In the genomic region with DNA sequence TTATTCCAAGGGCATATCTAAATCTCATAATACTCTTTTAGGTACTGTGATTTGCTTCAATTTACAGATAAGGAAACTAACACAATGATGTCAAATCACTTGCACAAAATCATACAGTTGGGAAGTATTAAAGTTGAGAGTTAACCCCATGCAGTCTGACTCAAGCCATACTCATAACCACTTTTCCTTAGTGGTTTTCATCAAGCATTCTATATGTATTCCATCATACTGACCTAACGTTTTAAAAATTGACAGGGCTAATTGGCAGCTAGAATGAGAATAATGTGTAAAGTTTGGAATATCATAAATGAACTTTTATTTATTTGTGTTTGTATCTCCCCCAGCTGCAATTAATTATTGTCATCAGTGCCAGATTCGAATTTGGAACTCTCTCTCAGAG, we compare ENCODE assay signal across 1 cellular context.
TF ChIP-seq lines count a peak whose summit lies in the region.

No MANE protein-coding gene starts in this region.

TF ChIP-seq in SK-N-SH treated with all-trans-retinoic acid at 6 μM for 48 hours, 23 proteins besides CTCF, POLR2A, EP300 and RAD21 (continued from another document):
- TF ChIP-seq, protein P1, sequence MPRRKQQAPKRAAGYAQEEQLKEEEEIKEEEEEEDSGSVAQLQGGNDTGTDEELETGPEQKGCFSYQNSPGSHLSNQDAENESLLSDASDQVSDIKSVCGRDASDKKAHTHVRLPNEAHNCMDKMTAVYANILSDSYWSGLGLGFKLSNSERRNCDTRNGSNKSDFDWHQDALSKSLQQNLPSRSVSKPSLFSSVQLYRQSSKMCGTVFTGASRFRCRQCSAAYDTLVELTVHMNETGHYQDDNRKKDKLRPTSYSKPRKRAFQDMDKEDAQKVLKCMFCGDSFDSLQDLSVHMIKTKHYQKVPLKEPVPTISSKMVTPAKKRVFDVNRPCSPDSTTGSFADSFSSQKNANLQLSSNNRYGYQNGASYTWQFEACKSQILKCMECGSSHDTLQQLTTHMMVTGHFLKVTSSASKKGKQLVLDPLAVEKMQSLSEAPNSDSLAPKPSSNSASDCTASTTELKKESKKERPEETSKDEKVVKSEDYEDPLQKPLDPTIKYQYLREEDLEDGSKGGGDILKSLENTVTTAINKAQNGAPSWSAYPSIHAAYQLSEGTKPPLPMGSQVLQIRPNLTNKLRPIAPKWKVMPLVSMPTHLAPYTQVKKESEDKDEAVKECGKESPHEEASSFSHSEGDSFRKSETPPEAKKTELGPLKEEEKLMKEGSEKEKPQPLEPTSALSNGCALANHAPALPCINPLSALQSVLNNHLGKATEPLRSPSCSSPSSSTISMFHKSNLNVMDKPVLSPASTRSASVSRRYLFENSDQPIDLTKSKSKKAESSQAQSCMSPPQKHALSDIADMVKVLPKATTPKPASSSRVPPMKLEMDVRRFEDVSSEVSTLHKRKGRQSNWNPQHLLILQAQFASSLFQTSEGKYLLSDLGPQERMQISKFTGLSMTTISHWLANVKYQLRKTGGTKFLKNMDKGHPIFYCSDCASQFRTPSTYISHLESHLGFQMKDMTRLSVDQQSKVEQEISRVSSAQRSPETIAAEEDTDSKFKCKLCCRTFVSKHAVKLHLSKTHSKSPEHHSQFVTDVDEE (CRISPR knock-in tag; IDR thresholded peaks at IDR 0.05), result no peak
- no peak for TF ChIP-seq ZNF70 (CRISPR knock-in tag; IDR thresholded peaks at IDR 0.05)
- TF ChIP-seq PPARA (CRISPR knock-in tag; IDR thresholded peaks at IDR 0.05; ENCODE audit: borderline replicate concordance), result no peak
- TF ChIP-seq, protein P2, sequence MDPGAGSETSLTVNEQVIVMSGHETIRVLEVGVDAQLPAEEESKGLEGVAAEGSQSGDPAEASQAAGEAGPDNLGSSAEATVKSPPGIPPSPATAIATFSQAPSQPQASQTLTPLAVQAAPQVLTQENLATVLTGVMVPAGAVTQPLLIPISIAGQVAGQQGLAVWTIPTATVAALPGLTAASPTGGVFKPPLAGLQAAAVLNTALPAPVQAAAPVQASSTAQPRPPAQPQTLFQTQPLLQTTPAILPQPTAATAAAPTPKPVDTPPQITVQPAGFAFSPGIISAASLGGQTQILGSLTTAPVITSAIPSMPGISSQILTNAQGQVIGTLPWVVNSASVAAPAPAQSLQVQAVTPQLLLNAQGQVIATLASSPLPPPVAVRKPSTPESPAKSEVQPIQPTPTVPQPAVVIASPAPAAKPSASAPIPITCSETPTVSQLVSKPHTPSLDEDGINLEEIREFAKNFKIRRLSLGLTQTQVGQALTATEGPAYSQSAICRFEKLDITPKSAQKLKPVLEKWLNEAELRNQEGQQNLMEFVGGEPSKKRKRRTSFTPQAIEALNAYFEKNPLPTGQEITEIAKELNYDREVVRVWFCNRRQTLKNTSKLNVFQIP (CRISPR knock-in tag; IDR thresholded peaks at IDR 0.05; ENCODE audit: borderline replicate concordance, low read depth), result no peak
- TF ChIP-seq ZNF565 (CRISPR knock-in tag; conservative IDR thresholded peaks at IDR 0.05; ENCODE audit: low read depth), result no peak
- TF ChIP-seq, protein P3, sequence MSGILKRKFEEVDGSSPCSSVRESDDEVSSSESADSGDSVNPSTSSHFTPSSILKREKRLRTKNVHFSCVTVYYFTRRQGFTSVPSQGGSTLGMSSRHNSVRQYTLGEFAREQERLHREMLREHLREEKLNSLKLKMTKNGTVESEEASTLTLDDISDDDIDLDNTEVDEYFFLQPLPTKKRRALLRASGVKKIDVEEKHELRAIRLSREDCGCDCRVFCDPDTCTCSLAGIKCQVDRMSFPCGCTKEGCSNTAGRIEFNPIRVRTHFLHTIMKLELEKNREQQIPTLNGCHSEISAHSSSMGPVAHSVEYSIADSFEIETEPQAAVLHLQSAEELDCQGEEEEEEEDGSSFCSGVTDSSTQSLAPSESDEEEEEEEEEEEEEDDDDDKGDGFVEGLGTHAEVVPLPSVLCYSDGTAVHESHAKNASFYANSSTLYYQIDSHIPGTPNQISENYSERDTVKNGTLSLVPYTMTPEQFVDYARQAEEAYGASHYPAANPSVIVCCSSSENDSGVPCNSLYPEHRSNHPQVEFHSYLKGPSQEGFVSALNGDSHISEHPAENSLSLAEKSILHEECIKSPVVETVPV (CRISPR knock-in tag; IDR thresholded peaks at IDR 0.05), result no peak
- no peak for TF ChIP-seq OSR1 (CRISPR knock-in tag; IDR thresholded peaks at IDR 0.05)
- TF ChIP-seq BACH2 (CRISPR knock-in tag; IDR thresholded peaks at IDR 0.05; ENCODE audit: borderline replicate concordance), result no peak
- no peak for TF ChIP-seq ZFP30 (CRISPR knock-in tag; IDR thresholded peaks at IDR 0.05)
- TF ChIP-seq GLIS3 (CRISPR knock-in tag; IDR thresholded peaks at IDR 0.05), result no peak
- TF ChIP-seq ZNF8 (CRISPR knock-in tag; IDR thresholded peaks at IDR 0.05), result no peak
